9 cellular contexts compared by ENCODE assay signal in genomic region chr11:59883597-59883996, GRCh38. TPM values are rescaled to one million over a fixed set of nuclear protein-coding genes. Genes with fewer than 3 reads are reported as not detected.
"Had no signal": no experiment of that assay in that cellular context is flagged by ENCODE, and none has a peak within 500 bp of the region (broad histone marks: within the 10 kb centered on the region; RNA-seq: fewer than 3 reads in every experiment).

No MANE protein-coding gene starts in this region.

- H3K4me3 ChIP-seq: GM12878 had no signal

- ATAC-seq: GM12878 had no signal

- DNase-seq: GDM1, GF-D8 had no signal

- FAIRE-seq: G401.6, GM12878, GM12891, GM12892, GM18507, GM19239 had no signal

RNA-seq across cellular contexts. Expression of gene OOSP3, which starts 5.0 kb away (rescaled TPM):
- total RNA-seq: G401, GM12878 had no signal

RNA-seq across cellular contexts. Expression of gene TCN1, which starts 17.3 kb away (rescaled TPM):
- total RNA-seq: G401, GM12878 had no signal
- polyA plus RNA-seq: GM12878 had no signal

RNA-seq across cellular contexts. Expression of gene CBLIF, which starts 38.3 kb away (rescaled TPM):
- total RNA-seq: G401, GM12878 had no signal
- polyA plus RNA-seq: GM12878 had no signal

RNA-seq across cellular contexts. Expression of gene OOSP1, which starts 54.6 kb away (rescaled TPM):
- total RNA-seq: G401, GM12878 had no signal
- polyA plus RNA-seq: GM12878 had no signal
